In the genomic region with DNA sequence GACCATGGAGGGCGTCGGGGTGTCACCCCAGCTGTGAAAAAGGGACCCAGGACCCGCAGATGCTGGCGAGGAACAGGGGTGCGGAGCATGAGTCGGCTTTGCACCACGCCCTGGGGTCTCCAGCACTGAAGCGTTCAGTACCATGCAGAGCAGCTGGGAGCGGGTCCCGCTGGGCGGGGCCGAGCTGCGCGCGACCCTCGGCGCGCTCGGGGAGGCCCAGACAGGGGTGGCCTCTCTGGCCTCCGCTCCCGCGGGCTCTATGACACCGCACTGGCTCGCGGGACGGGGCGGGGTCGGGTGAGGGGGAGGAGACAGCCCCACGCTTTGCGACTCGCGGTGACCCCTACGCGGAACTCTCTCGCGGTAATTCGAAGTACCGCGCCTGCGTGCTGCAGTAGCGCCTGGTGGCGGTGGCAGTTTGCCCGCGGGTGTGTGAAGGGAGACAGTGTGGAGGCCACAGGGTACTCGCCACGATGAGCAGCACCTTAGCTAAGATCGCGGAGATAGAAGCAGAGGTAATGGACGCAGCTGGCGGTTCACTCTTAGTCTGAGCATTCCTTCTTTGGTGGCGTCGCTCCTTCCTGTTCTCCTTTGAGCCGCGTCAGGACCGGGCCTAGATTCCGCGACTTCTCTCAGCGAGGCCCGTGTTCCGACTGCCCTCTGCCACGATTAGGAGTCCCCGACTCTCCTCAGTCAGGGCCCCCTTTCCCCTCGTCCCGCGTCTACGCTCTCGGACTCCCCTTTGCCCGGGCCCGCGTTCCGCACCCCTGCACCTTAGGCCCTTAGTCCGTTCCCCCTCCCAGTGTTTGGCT, we compare ENCODE assay signal across 8 cellular contexts. TPM values are rescaled to one million over a fixed set of nuclear protein-coding genes. Genes with fewer than 3 reads are reported as not detected.
DNase-seq lines count a peak whose midpoint lies in the region; TF ChIP-seq lines count a peak whose summit lies in the region.

A gene with protein sequence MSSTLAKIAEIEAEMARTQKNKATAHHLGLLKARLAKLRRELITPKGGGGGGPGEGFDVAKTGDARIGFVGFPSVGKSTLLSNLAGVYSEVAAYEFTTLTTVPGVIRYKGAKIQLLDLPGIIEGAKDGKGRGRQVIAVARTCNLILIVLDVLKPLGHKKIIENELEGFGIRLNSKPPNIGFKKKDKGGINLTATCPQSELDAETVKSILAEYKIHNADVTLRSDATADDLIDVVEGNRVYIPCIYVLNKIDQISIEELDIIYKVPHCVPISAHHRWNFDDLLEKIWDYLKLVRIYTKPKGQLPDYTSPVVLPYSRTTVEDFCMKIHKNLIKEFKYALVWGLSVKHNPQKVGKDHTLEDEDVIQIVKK (plus strand): TSS at position 394 of the 812 bp plus-strand sequence. CDS start 80 bp downstream, at position 474.

- peak; percentile 71 for TF ChIP-seq EP300 in neural cell (conservative IDR thresholded peaks at IDR 0.05; ENCODE audit: poor library complexity, severe bottlenecking)
- no peak for TF ChIP-seq EP300 in stomach (IDR thresholded peaks at IDR 0.05)

- peak within 1 kb of the TSS; percentile 88 for H3K9ac ChIP-seq in neural cell (ENCODE audit: low read length)

- peaks cover 20% of the 10 kb centered on the region for H3K79me2 ChIP-seq in neural cell (replicated peaks; ENCODE audit: insufficient read depth, low read length)

- TF ChIP-seq CTCF in neural cell (IDR thresholded peaks at IDR 0.05; ENCODE audit: poor library complexity, severe bottlenecking): peak; percentile 44
- TF ChIP-seq CTCF in stomach (IDR thresholded peaks at IDR 0.05): peak in 1 of 7 experiments; percentile 21

- H2AFZ ChIP-seq in neural cell (ENCODE audit: low read depth, low read length): peak within 1 kb of the TSS; percentile 96

- intact Hi-C loops in stomach (cut with DNase I; ENCODE audit: low total_unique reads): loop anchor here (5.0 kb wide), 1 partner anchor 47 kb away; no protein-coding TSS in a partner anchor

- no peaks in the 10 kb centered on the region for H3K27me3 ChIP-seq in H7 (ENCODE audit: control insufficient read depth, insufficient read depth, low read length)
- H3K27me3 ChIP-seq in neural cell (ENCODE audit: insufficient read depth, low read depth, low read length): no peaks in the 10 kb centered on the region
- H3K27me3 ChIP-seq in stomach: no peaks in the 10 kb centered on the region

- TF ChIP-seq RAD21 in neural cell (conservative IDR thresholded peaks at IDR 0.05): peak; percentile 68

- H3K4me3 ChIP-seq in H7 (ENCODE audit: insufficient read depth, low read depth, low read length) (peak within 1 kb of the TSS; percentile 63), neural cell (ENCODE audit: low read length) (peak within 1 kb of the TSS; percentile 86), stomach (peak within 1 kb of the TSS; percentile 73 to 86 (median 78))

- WGBS in stomach, 5 donors: 0 to 1% (median 0%) methylated on average over 49 to 72 of the region's 72 CpGs

- TF ChIP-seq POLR2A in stomach (IDR thresholded peaks at IDR 0.05): peak in 2 of 4 donors; percentile 55 to 94

- no peaks in the 10 kb centered on the region for H3K9me3 ChIP-seq in neural cell (ENCODE audit: low read length)
- no peaks in the 10 kb centered on the region for H3K9me3 ChIP-seq in stomach

- H3F3A ChIP-seq in neural cell (ENCODE audit: insufficient read depth, low read length, poor library complexity, severe bottlenecking): no peaks in the 10 kb centered on the region

- H3K9me2 ChIP-seq in neural cell (ENCODE audit: insufficient read depth, low read length): no peaks in the 10 kb centered on the region

- DNase-seq in ELR (ENCODE audit: low read depth) (peak; percentile 97), H7 (peak; percentile 99), M059J (ENCODE audit: low read depth) (peak; percentile 90), SHP77 (lab: John Stamatoyannopoulos, UW) (peak; percentile 95), fibroblast of the conjunctiva (ENCODE audit: low read depth) (peak; percentile 92), stomach (peak; percentile 98)
- DNase-seq in activated effector memory CD4-positive, alpha-beta T cell treated with anti-CD3 and anti-CD28 coated beads, Interleukin-2, amount 50 U/mL, for 16 hours: peak; percentile 99

- peaks cover 9% of the 10 kb centered on the region for H3K36me3 ChIP-seq in H7 (replicated peaks; ENCODE audit: control insufficient read depth, insufficient read depth, low read length)
- H3K36me3 ChIP-seq in neural cell (ENCODE audit: insufficient read depth, low read length): no peaks in the 10 kb centered on the region
- H3K36me3 ChIP-seq in stomach: peaks cover 21 to 33% (median 27%) of the 10 kb centered on the region in 4 donors

- no peaks in the 10 kb centered on the region for H4K20me1 ChIP-seq in neural cell (ENCODE audit: insufficient read depth)

- peaks cover 14 to 46% (median 28%) of the 10 kb centered on the region in 4 donors for H3K4me1 ChIP-seq in stomach

- H3K27ac ChIP-seq in neural cell (ENCODE audit: low read length) (peak within 1 kb of the TSS; percentile 89), stomach (peak within 1 kb of the TSS; percentile 81 to 91 (median 88))

- peak within 1 kb of the TSS; percentile 95 for H3K4me2 ChIP-seq in neural cell (ENCODE audit: low read length)

TF ChIP-seq in neural cell, 6 proteins besides CTCF, POLR2A, EP300 and RAD21:
- TF ChIP-seq TAF1 (IDR thresholded peaks at IDR 0.05; ENCODE audit: low read depth) (peak; percentile 50), EZH2 (IDR thresholded peaks at IDR 0.05; ENCODE audit: borderline replicate concordance, insufficient read depth, low read length, poor library complexity, severe bottlenecking) (no peak), MXI1 (conservative IDR thresholded peaks at IDR 0.05; ENCODE audit: poor library complexity, severe bottlenecking) (peak; percentile 93), SMC3 (conservative IDR thresholded peaks at IDR 0.05; ENCODE audit: poor library complexity) (peak; percentile 69), POLR2AphosphoS5 (IDR thresholded peaks at IDR 0.05) (peak; percentile 97)
- TF ChIP-seq, protein P1, sequence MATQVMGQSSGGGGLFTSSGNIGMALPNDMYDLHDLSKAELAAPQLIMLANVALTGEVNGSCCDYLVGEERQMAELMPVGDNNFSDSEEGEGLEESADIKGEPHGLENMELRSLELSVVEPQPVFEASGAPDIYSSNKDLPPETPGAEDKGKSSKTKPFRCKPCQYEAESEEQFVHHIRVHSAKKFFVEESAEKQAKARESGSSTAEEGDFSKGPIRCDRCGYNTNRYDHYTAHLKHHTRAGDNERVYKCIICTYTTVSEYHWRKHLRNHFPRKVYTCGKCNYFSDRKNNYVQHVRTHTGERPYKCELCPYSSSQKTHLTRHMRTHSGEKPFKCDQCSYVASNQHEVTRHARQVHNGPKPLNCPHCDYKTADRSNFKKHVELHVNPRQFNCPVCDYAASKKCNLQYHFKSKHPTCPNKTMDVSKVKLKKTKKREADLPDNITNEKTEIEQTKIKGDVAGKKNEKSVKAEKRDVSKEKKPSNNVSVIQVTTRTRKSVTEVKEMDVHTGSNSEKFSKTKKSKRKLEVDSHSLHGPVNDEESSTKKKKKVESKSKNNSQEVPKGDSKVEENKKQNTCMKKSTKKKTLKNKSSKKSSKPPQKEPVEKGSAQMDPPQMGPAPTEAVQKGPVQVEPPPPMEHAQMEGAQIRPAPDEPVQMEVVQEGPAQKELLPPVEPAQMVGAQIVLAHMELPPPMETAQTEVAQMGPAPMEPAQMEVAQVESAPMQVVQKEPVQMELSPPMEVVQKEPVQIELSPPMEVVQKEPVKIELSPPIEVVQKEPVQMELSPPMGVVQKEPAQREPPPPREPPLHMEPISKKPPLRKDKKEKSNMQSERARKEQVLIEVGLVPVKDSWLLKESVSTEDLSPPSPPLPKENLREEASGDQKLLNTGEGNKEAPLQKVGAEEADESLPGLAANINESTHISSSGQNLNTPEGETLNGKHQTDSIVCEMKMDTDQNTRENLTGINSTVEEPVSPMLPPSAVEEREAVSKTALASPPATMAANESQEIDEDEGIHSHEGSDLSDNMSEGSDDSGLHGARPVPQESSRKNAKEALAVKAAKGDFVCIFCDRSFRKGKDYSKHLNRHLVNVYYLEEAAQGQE (IDR thresholded peaks at IDR 0.05; ENCODE audit: borderline replicate concordance): peak; percentile 54

RNA-seq across cellular contexts. Expression of the gene that starts here (rescaled TPM):
- 75.9 and 99.9 TPM in 2 replicates for total RNA-seq in H7 (2014; rRNA removed; shearing (Covaris generic))
- 60.6 and 99.0 TPM in 2 replicates for total RNA-seq in M059J (2014; rRNA removed; shearing (Covaris generic))
- polyA plus RNA-seq in neural cell: 90.2 and 113 TPM in 2 replicates
- 92.3 and 98.2 TPM in 2 replicates for polyA minus RNA-seq in neural cell
- total RNA-seq in stomach: 10 to 100 TPM in 4 of 5 donors, 1 to 10 TPM in 1; 9.4 to 62.2 (median 35.0) TPM
- 10 to 100 TPM; 43.9 to 51.2 (median 46.2) TPM for polyA plus RNA-seq in stomach

Comparison
In these comparisons a context has a peak if more than half of its experiments do, and no peak if none do; other contexts are left out.
1. Peak in every context shown above with its lines: DNase-seq, H3K4me3 ChIP-seq and H3K27ac ChIP-seq.